11 cellular contexts compared by ENCODE assay signal in the genomic region with DNA sequence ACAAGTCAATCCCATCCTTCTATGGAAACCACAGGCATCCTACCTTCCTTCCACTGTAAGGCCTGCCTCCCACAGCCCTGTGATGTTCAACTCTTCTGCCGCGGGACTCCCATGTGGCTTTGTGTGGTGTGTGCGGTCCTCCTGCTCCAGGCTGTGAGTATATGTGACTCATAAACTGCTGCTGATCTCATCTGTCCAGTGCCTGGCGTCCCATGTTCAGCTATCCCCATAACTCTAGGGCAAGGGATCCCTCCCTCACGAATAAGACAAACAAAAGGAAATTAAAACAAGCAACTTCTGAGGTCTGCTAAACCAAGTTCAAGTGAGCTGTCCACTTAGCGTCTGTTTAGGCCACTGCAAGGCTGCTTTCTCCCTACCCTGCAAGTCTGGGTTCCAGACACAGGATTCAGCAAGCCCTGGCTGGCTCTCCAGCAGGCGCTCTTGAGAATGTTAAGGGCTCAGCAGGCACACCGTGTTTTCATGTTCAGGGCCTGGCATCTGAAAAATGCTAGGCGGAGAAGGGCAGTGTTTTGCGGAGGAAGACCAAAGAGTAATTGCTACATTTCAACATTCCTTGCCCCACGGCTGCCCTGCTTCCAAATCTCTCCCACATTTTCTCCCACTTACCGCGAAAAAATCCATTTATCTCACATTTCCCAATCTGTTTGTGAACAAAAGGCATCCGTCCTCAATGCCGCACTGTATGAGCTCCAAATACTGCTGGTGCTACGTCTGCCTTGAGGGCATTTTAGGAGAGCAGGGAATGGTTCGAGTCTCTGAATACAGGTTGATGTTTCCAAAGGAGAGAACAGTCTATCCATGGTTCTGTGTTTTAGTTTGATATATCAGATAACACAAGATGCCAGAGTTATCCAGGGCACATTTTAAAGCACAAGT.
DNase-seq lines count a peak whose midpoint lies in the region; ATAC-seq and TF ChIP-seq lines count a peak whose summit lies in the region.
"Had no signal": no experiment of that assay in that cellular context is flagged by ENCODE, and none has a peak within 500 bp of the region (broad histone marks: within the 10 kb centered on the region; RNA-seq: fewer than 3 reads in every experiment).

No MANE protein-coding gene starts in this region.

- TF ChIP-seq CTCF in HFF-Myc (IDR thresholded peaks at IDR 0.05; ENCODE audit: low read depth, low read length, missing control alignments): no peak
- peak; percentile 22 for TF ChIP-seq CTCF in brain microvascular endothelial cell (IDR thresholded peaks at IDR 0.05; ENCODE audit: low read depth, low read length, missing control alignments)

- H3K9ac ChIP-seq in stomach smooth muscle (ENCODE audit: low read length in 2 of 2): no peak overlapping the region

- peaks cover 7% of the 10 kb centered on the region for H3K4me1 ChIP-seq in stomach smooth muscle (ENCODE audit: control insufficient read depth, insufficient read depth, low read length)

- no peaks in the 10 kb centered on the region for H3K9me3 ChIP-seq in stomach smooth muscle (ENCODE audit: control insufficient read depth in 2 of 2, low read length in 2 of 2)

- H3K27me3 ChIP-seq in brain microvascular endothelial cell (replicated peaks) (no peaks in the 10 kb centered on the region), stomach smooth muscle (ENCODE audit: control insufficient read depth in 1 of 2, insufficient read depth in 2 of 2, low read length in 2 of 2) (no peaks in the 10 kb centered on the region)

- H3K4me3 ChIP-seq in HFF-Myc (replicated peaks; ENCODE audit: low read depth, low read length) (peak overlapping the region; percentile 20), brain microvascular endothelial cell (ENCODE audit: low read depth, low read length) (peak overlapping the region; percentile 15), stomach smooth muscle (ENCODE audit: low read length in 2 of 2) (no peak overlapping the region)
- H3K4me3 ChIP-seq: K562 had no signal

- DNase-seq in HFF-Myc (ENCODE audit: extremely low read depth, low read depth): peak; percentile 85
- DNase-seq in brain microvascular endothelial cell: peak; percentile 97
- peak; percentile 37 for DNase-seq in iPS-NIHi11 (ENCODE audit: low spot score)
- DNase-seq in RPMI8226: no peak
- no peak for DNase-seq in left lobe of liver (ENCODE audit: low spot score)
- DNase-seq: activated T-cell treated with anti-CD3 and anti-CD28 coated beads, Interleukin-2, amount 50 U/mL, for 4 hours; stimulated activated CD4-positive, alpha-beta T cell treated with anti-CD3 and anti-CD28 coated beads, Interleukin-15, amount 100 ng/mL, for 24 hours had no signal

- no peak for ATAC-seq in GM21576 (IDR thresholded peaks at IDR 0.05; ENCODE audit: unreplicated experiment)
- no peak for ATAC-seq in GM19452 (IDR thresholded peaks at IDR 0.05; ENCODE audit: unreplicated experiment)
- no peak for ATAC-seq in left lobe of liver
- ATAC-seq: activated T-cell treated with anti-CD3 and anti-CD28 coated beads, Interleukin-2, amount 50 U/mL, for 4 hours; K562 had no signal

- H3K27ac ChIP-seq in brain microvascular endothelial cell (peak overlapping the region; percentile 81), stomach smooth muscle (ENCODE audit: low read length) (peak overlapping the region; percentile 31)

- in situ Hi-C loops in brain microvascular endothelial cell (cut with HindIII; ENCODE audit: low pct_ligation_motif_present, low sequenced_read_pairs): no loop called here

- H3K36me3 ChIP-seq in brain microvascular endothelial cell (replicated peaks) (no peaks in the 10 kb centered on the region), stomach smooth muscle (ENCODE audit: control insufficient read depth in 2 of 2, insufficient read depth in 2 of 2, low read length in 2 of 2) (no peaks in the 10 kb centered on the region)

Comparison
In these comparisons a context has a peak if more than half of its experiments do, and no peak if none do; other contexts are left out.
1. DNase-seq: peak in HFF-Myc (single experiment), brain microvascular endothelial cell (single experiment) and iPS-NIHi11 (single experiment); none in RPMI8226 (single experiment) and left lobe of liver (single experiment).
2. H3K4me3 ChIP-seq: peak in HFF-Myc (single experiment) and brain microvascular endothelial cell (single experiment); none in stomach smooth muscle (0 of 2).